Comparison of ENCODE assay signal across 14 cellular contexts in the genomic region with DNA sequence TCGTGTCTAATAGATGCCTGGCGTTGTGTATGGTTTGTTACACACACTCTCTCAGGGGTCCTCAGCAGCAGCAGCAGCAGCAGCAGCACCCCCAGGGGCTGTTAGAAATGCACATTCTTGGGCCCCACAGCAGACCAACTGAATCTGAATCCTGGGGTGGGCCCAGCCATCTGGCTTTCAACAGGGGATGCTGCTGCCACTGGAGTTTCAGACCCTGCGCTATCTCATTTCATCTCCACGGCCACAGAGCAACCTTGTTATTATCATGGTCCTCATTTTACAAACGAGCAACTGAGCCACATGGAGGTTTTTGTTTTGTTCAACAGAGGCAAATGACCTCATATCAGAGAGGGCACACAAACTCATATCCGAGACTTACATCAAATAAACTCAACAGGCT.
A peak's percentile ranks its signal among the peaks of the same experiment; 100 is the strongest.
DNase-seq lines count a peak whose midpoint lies in the region; ATAC-seq and TF ChIP-seq lines count a peak whose summit lies in the region.
"Had no signal": no experiment of that assay in that cellular context is flagged by ENCODE, and none has a peak within 500 bp of the region (broad histone marks: within the 10 kb centered on the region; RNA-seq: fewer than 3 reads in every experiment).

No MANE protein-coding gene starts in this region.

- H3K9ac ChIP-seq in adipocyte (ENCODE audit: low read length), result peak overlapping the region; percentile 61
- no peak overlapping the region for H3K9ac ChIP-seq in stomach smooth muscle (ENCODE audit: low read length in 2 of 2)

- H3K4me1 ChIP-seq in adipocyte (ENCODE audit: control insufficient read depth, insufficient read depth, low read length) (peaks cover 43% of the 10 kb centered on the region), stomach smooth muscle (ENCODE audit: control insufficient read depth, insufficient read depth, low read length) (peaks cover 47% of the 10 kb centered on the region)
- H3K4me1 ChIP-seq: HAP-1 had no signal

- no peak overlapping the region for H3K4me3 Mint-ChIP-seq in nephron
- H3K4me3 Mint-ChIP-seq: mesothelial cell of epicardium had no signal

- peak overlapping the region in 2 of 3 experiments; percentile 27 to 74 for H3K27ac Mint-ChIP-seq in nephron

- H3K9me3 ChIP-seq in adipocyte (ENCODE audit: control insufficient read depth, low read length) (peaks cover 7% of the 10 kb centered on the region), stomach smooth muscle (ENCODE audit: control insufficient read depth in 2 of 2, low read length in 2 of 2) (peaks cover 0 to 4% of the 10 kb centered on the region in 2 donors), WERI-Rb-1 (ENCODE audit: severe bottlenecking) (no peaks in the 10 kb centered on the region)
- H3K9me3 ChIP-seq: HAP-1, right lobe of liver had no signal

- peaks cover 40% of the 10 kb centered on the region for H3K4me1 Mint-ChIP-seq in nephron

- H3K27ac ChIP-seq in stomach smooth muscle (ENCODE audit: low read length) (peak overlapping the region; percentile 74), WERI-Rb-1 (no peak overlapping the region)
- H3K27ac ChIP-seq: right lobe of liver had no signal

- H3K9me3 Mint-ChIP-seq in nephron, result peaks cover 10% of the 10 kb centered on the region

- DNase-seq in NCI-H2171 treated with DMSO at 0.1 percent for 48 hours (lab: John Stamatoyannopoulos, UW) (peak; percentile 19), NCI-H2171 (lab: John Stamatoyannopoulos, UW) (no peak), adipocyte (ENCODE audit: low read depth) (no peak), NCI-H82 treated with DMSO at 0.1 percent for 48 hours (lab: John Stamatoyannopoulos, UW; ENCODE audit: unreplicated experiment) (no peak), WERI-Rb-1 (no peak)
- DNase-seq: cerebellar nuclear complex; right lobe of liver; stimulated activated CD4-positive, alpha-beta T cell treated with anti-CD3 and anti-CD28 coated beads, Interleukin-4, amount 100 ng/mL, for 1 hour had no signal

- peaks cover 14% of the 10 kb centered on the region for H3K36me3 Mint-ChIP-seq in nephron (ENCODE audit: low read depth)

- H3K36me3 ChIP-seq in adipocyte (ENCODE audit: control insufficient read depth, insufficient read depth, low read length, severe bottlenecking), result peaks cover 23% of the 10 kb centered on the region
- H3K36me3 ChIP-seq in stomach smooth muscle (ENCODE audit: control insufficient read depth in 2 of 2, insufficient read depth in 2 of 2, low read length in 2 of 2), result peaks cover 0 to 5% of the 10 kb centered on the region in 2 donors
- no peaks in the 10 kb centered on the region for H3K36me3 ChIP-seq in WERI-Rb-1
- H3K36me3 ChIP-seq: HAP-1, right lobe of liver had no signal

- H3K4me3 ChIP-seq in adipocyte (ENCODE audit: low read length), result no peak overlapping the region
- no peak overlapping the region for H3K4me3 ChIP-seq in stomach smooth muscle (ENCODE audit: low read length in 2 of 2)
- no peak overlapping the region for H3K4me3 ChIP-seq in WERI-Rb-1 (ENCODE audit: low read depth, low read length)
- H3K4me3 ChIP-seq: HAP-1, right lobe of liver, tibial nerve had no signal

- no peak for TF ChIP-seq CTCF in nephron (IDR thresholded peaks at IDR 0.05; ENCODE audit: unreplicated experiment in 3 of 3)
- TF ChIP-seq CTCF in WERI-Rb-1 (IDR thresholded peaks at IDR 0.05; ENCODE audit: low read depth, low read length), result no peak

- ATAC-seq in HG03342 (IDR thresholded peaks at IDR 0.05; ENCODE audit: unreplicated experiment), result no peak

- no peaks in the 10 kb centered on the region for H3K27me3 Mint-ChIP-seq in nephron (ENCODE audit: low read depth)

- no peaks in the 10 kb centered on the region for H3K27me3 ChIP-seq in adipocyte (replicated peaks; ENCODE audit: control insufficient read depth, insufficient read depth, low read length)
- no peaks in the 10 kb centered on the region for H3K27me3 ChIP-seq in stomach smooth muscle (ENCODE audit: control insufficient read depth in 1 of 2, insufficient read depth in 2 of 2, low read length in 2 of 2)
- H3K27me3 ChIP-seq in WERI-Rb-1 (ENCODE audit: insufficient read depth, low read depth, severe bottlenecking), result no peaks in the 10 kb centered on the region
- H3K27me3 ChIP-seq: right lobe of liver, tibial nerve had no signal
